In genomic region chr17:78868391-78868790, GRCh38 we compare ENCODE assay signal across 18 cellular contexts. TPM values are rescaled to one million over a fixed set of nuclear protein-coding genes. Genes with fewer than 3 reads are reported as not detected.
DNase-seq lines count a peak whose midpoint lies in the region; ATAC-seq and TF ChIP-seq lines count a peak whose summit lies in the region.
"Had no signal": no experiment of that assay in that cellular context is flagged by ENCODE, and none has a peak within 500 bp of the region (broad histone marks: within the 10 kb centered on the region; RNA-seq: fewer than 3 reads in every experiment).

No MANE protein-coding gene starts in this region.

- TF ChIP-seq CTCF in AG04450 (IDR thresholded peaks at IDR 0.05; ENCODE audit: low read depth, low read length) (no peak), brain microvascular endothelial cell (IDR thresholded peaks at IDR 0.05; ENCODE audit: low read depth, low read length, missing control alignments) (no peak)
- no peak for TF ChIP-seq CTCF in activated CD8-positive, alpha-beta T cell treated with anti-CD3 and anti-CD28 coated beads for 36 hours (IDR thresholded peaks at IDR 0.05)

- H3K27me3 Mint-ChIP-seq in activated CD8-positive, alpha-beta T cell treated with anti-CD3 and anti-CD28 coated beads for 36 hours, result no peaks in the 10 kb centered on the region
- H3K27me3 Mint-ChIP-seq: activated CD4-positive, alpha-beta T cell treated with anti-CD3 and anti-CD28 coated beads for 36 hours; activated naive CD8-positive, alpha-beta T cell treated with anti-CD3 and anti-CD28 coated beads, Interleukin-2, amount 10 ng/mL, durations not matched to agents 7 days and 5 days; progenitor cell of endocrine pancreas had no signal

- H3K4me3 Mint-ChIP-seq in activated CD8-positive, alpha-beta T cell treated with anti-CD3 and anti-CD28 coated beads for 36 hours, result no peak overlapping the region
- H3K4me3 Mint-ChIP-seq: activated CD4-positive, alpha-beta T cell treated with anti-CD3 and anti-CD28 coated beads for 36 hours; activated naive CD8-positive, alpha-beta T cell treated with anti-CD3 and anti-CD28 coated beads, Interleukin-2, amount 10 ng/mL, durations not matched to agents 7 days and 5 days had no signal

- intact Hi-C loops in activated CD8-positive, alpha-beta T cell treated with anti-CD3 and anti-CD28 coated beads for 36 hours (cut with micrococcal nuclease), result loop anchor here (5.0 kb wide), 1 partner anchor 104 kb away; no protein-coding TSS in a partner anchor
- intact Hi-C loops in Right ventricle myocardium inferior (cut with DNase I), result no loop called here

- peak; percentile 56 for DNase-seq in AG04450 (ENCODE audit: low read depth, low spot score)
- peak; percentile 83 for DNase-seq in HCEC 1CT
- peak; percentile 64 for DNase-seq in brain microvascular endothelial cell
- DNase-seq in myocyte (ENCODE audit: low read depth), result peak; percentile 70
- DNase-seq in activated CD8-positive, alpha-beta T cell treated with anti-CD3 and anti-CD28 coated beads for 36 hours, result no peak
- DNase-seq in NCI-H2107 (lab: John Stamatoyannopoulos, UW), result no peak
- DNase-seq in Right ventricle myocardium inferior (ENCODE audit: missing footprints), result no peak
- DNase-seq: activated CD4-positive, alpha-beta T cell treated with anti-CD3 and anti-CD28 coated beads for 36 hours; activated naive CD8-positive, alpha-beta T cell treated with anti-CD3 and anti-CD28 coated beads, Interleukin-2, amount 10 ng/mL, durations not matched to agents 7 days and 5 days; GOT3; left ventricle myocardium inferior; NCI-H2171; SHP77; stimulated activated CD4-positive, alpha-beta T cell treated with anti-CD3 and anti-CD28 coated beads, Interleukin-15, amount 100 ng/mL, for 24 hours; T-helper 9 cell had no signal

- POLR2A ChIA-PET in AG04450 (lab: Yijun Ruan, JAX), result interaction anchor here (0.6 to 1.5 kb wide), 4 partner anchors 10 to 58 kb away, joined by 3 to 6 read pairs (median 3); no protein-coding TSS in a partner anchor
- POLR2A ChIA-PET in activated CD8-positive, alpha-beta T cell treated with anti-CD3 and anti-CD28 coated beads for 36 hours (lab: Charles Lee), result interaction anchor here (0.6 to 1.1 kb wide), 3 partner anchors 12 to 104 kb away, joined by 3 to 4 read pairs (median 3); no protein-coding TSS in a partner anchor

- no peaks in the 10 kb centered on the region; the same call in 1 of the 2 replicates for H3K9me3 ChIP-seq in AG04450 (ENCODE audit: control insufficient read depth, insufficient read depth, low read length)
- H3K9me3 ChIP-seq: left ventricle myocardium inferior had no signal

- no peaks in the 10 kb centered on the region for H3K36me3 Mint-ChIP-seq in activated CD8-positive, alpha-beta T cell treated with anti-CD3 and anti-CD28 coated beads for 36 hours (ENCODE audit: low read depth)
- H3K36me3 Mint-ChIP-seq: activated naive CD8-positive, alpha-beta T cell treated with anti-CD3 and anti-CD28 coated beads, Interleukin-2, amount 10 ng/mL, durations not matched to agents 7 days and 5 days had no signal

- CTCF ChIA-PET in AG04450 (lab: Charles Lee), result interaction anchor here (1.1 to 3.9 kb wide), 2 partner anchors 103 to 119 kb away, joined by 3 to 30 read pairs; no protein-coding TSS in a partner anchor
- CTCF ChIA-PET in activated CD8-positive, alpha-beta T cell treated with anti-CD3 and anti-CD28 coated beads for 36 hours (lab: Charles Lee), result interaction anchor here (1.5 kb wide), 1 partner anchor 103 kb away, joined by 9 read pairs; no protein-coding TSS in a partner anchor

- H3K27me3 ChIP-seq in AG04450 (ENCODE audit: control insufficient read depth, insufficient read depth, low read length) (no peaks in the 10 kb centered on the region), brain microvascular endothelial cell (replicated peaks) (no peaks in the 10 kb centered on the region)

- peaks cover 24% of the 10 kb centered on the region for H3K36me3 ChIP-seq in brain microvascular endothelial cell (replicated peaks)

- H3K4me1 Mint-ChIP-seq in activated CD8-positive, alpha-beta T cell treated with anti-CD3 and anti-CD28 coated beads for 36 hours (ENCODE audit: low read depth), result no peaks in the 10 kb centered on the region

- ATAC-seq in activated CD8-positive, alpha-beta T cell treated with anti-CD3 and anti-CD28 coated beads for 36 hours, result no peak
- ATAC-seq in GM21737 (IDR thresholded peaks at IDR 0.05; ENCODE audit: unreplicated experiment), result no peak
- ATAC-seq in Right ventricle myocardium inferior, result no peak
- ATAC-seq: activated CD4-positive, alpha-beta T cell treated with anti-CD3 and anti-CD28 coated beads for 36 hours had no signal

- no peak overlapping the region for H3K4me3 ChIP-seq in AG04450 (ENCODE audit: low read depth, low read length)
- no peak overlapping the region for H3K4me3 ChIP-seq in brain microvascular endothelial cell (ENCODE audit: low read depth, low read length)
- H3K4me3 ChIP-seq: coronary artery, left ventricle myocardium inferior had no signal

- peak overlapping the region; percentile 49 for H3K27ac ChIP-seq in AG04450 (ENCODE audit: low read depth, low read length)
- peak overlapping the region; percentile 28 for H3K27ac ChIP-seq in brain microvascular endothelial cell
- H3K27ac ChIP-seq: left ventricle myocardium inferior had no signal

- in situ Hi-C loops in brain microvascular endothelial cell (cut with HindIII; ENCODE audit: low pct_ligation_motif_present, low sequenced_read_pairs), result no loop called here

- no peak overlapping the region for H3K27ac Mint-ChIP-seq in activated CD8-positive, alpha-beta T cell treated with anti-CD3 and anti-CD28 coated beads for 36 hours
- H3K27ac Mint-ChIP-seq: activated CD4-positive, alpha-beta T cell treated with anti-CD3 and anti-CD28 coated beads for 36 hours; activated naive CD8-positive, alpha-beta T cell treated with anti-CD3 and anti-CD28 coated beads, Interleukin-2, amount 10 ng/mL, durations not matched to agents 7 days and 5 days; progenitor cell of endocrine pancreas had no signal

- H3K9me3 Mint-ChIP-seq in activated CD8-positive, alpha-beta T cell treated with anti-CD3 and anti-CD28 coated beads for 36 hours, result no peaks in the 10 kb centered on the region
- H3K9me3 Mint-ChIP-seq: activated naive CD8-positive, alpha-beta T cell treated with anti-CD3 and anti-CD28 coated beads, Interleukin-2, amount 10 ng/mL, durations not matched to agents 7 days and 5 days had no signal

RNA-seq across cellular contexts. Expression of gene USP36, which starts 27.8 kb away (rescaled TPM):
- polyA plus RNA-seq in AG04450 (2011; rRNA removed), result 18.3 and 19.2 TPM in 2 replicates
- polyA minus RNA-seq in AG04450 (2011; rRNA and poly(A)+ RNA removed), result 31.4 and 39.2 TPM in 2 replicates
- total RNA-seq in myocyte, result 24.5 and 29.7 TPM in 2 replicates
- 38.0 TPM for polyA plus RNA-seq in myocyte (2012)
- total RNA-seq in activated CD8-positive, alpha-beta T cell treated with anti-CD3 and anti-CD28 coated beads for 36 hours, result 10 to 100 TPM; 86.3 to 93.2 TPM
- 18.4 TPM for total RNA-seq in Right ventricle myocardium inferior

RNA-seq across cellular contexts. Expression of gene CEP295NL, which starts 34.6 kb away (rescaled TPM):
- 0.11 and 0.19 TPM in 2 replicates for polyA plus RNA-seq in AG04450 (2011; rRNA removed)
- 1.5 and 1.8 TPM in 2 replicates for polyA minus RNA-seq in AG04450 (2011; rRNA and poly(A)+ RNA removed)
- total RNA-seq in myocyte, result 0.10 and 1.7 TPM in 2 replicates
- 1.3 TPM for polyA plus RNA-seq in myocyte (2012)
- under 1 TPM in 1 of 2 experiments, not detected in 1; 0.18 TPM for total RNA-seq in activated CD8-positive, alpha-beta T cell treated with anti-CD3 and anti-CD28 coated beads for 36 hours
- total RNA-seq in Right ventricle myocardium inferior, result 0.60 TPM
- total RNA-seq: activated CD4-positive, alpha-beta T cell treated with anti-CD3 and anti-CD28 coated beads for 36 hours had no signal

RNA-seq across cellular contexts. Expression of gene TIMP2, which starts 56.8 kb away (rescaled TPM):
- polyA plus RNA-seq in AG04450 (2011; rRNA removed), result 356 and 387 TPM in 2 replicates
- 165 and 172 TPM in 2 replicates for polyA minus RNA-seq in AG04450 (2011; rRNA and poly(A)+ RNA removed)
- total RNA-seq in myocyte (197 and 208 TPM in 2 replicates), Right ventricle myocardium inferior (138 TPM)
- 598 TPM for polyA plus RNA-seq in myocyte (2012)
- 1 to 10 TPM; 2.4 to 2.5 TPM for total RNA-seq in activated CD8-positive, alpha-beta T cell treated with anti-CD3 and anti-CD28 coated beads for 36 hours

Comparison
In these comparisons a context has a peak if more than half of its experiments do, and no peak if none do; other contexts are left out.
1. DNase-seq: peak in AG04450 (single experiment), HCEC 1CT (single experiment), brain microvascular endothelial cell (single experiment) and myocyte (single experiment); none in activated CD8-positive, alpha-beta T cell treated with anti-CD3 and anti-CD28 coated beads for 36 hours (single experiment), NCI-H2107 (single experiment) and Right ventricle myocardium inferior (single experiment).
2. RNA of gene TIMP2, which starts 56.8 kb away (total RNA-seq): 197 to 208 TPM in myocyte and 138 TPM in Right ventricle myocardium inferior (single experiment); 2.4 to 2.5 TPM in activated CD8-positive, alpha-beta T cell treated with anti-CD3 and anti-CD28 coated beads for 36 hours; every median in the first group is over 10 times any median in the second.